Comparison of ENCODE assay signal across 19 cellular contexts in the genomic region with DNA sequence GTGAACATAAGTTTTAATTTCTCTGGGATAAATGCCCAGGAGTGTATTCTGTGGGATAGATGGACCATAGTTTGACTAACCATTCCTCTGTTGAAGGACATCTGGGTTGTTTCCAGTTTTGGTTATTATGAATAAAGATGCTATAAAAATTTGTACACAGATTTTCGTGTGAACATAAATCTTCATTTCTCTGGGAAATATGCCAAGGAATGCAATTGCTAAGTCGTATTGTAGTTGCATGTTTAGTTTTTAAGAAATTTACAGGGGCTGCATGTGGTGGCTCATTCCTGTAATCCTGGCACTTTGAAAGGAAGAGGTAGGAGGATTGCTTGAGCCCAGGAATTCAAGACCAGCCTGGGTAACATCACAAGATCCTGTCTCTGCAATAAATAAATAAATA. TPM values are rescaled to one million over a fixed set of nuclear protein-coding genes. Genes with fewer than 3 reads are reported as not detected.
DNase-seq lines count a peak whose midpoint lies in the region; ATAC-seq and TF ChIP-seq lines count a peak whose summit lies in the region.
"Had no signal": no experiment of that assay in that cellular context is flagged by ENCODE, and none has a peak within 500 bp of the region (broad histone marks: within the 10 kb centered on the region; RNA-seq: fewer than 3 reads in every experiment).

No MANE protein-coding gene starts in this region.

- no peak overlapping the region for H3K4me2 ChIP-seq in mesenchymal stem cell (ENCODE audit: low read length, poor library complexity, severe bottlenecking)

- no peak overlapping the region for H4K8ac ChIP-seq in mesenchymal stem cell (ENCODE audit: low read length)

- peak; percentile 18 for DNase-seq in AG20443 (ENCODE audit: low spot score)
- peak; percentile 32 for DNase-seq in LNCaP clone FGC (ENCODE audit: low read depth)
- peak; percentile 77 for DNase-seq in choroid plexus epithelial cell (ENCODE audit: low read depth)
- DNase-seq in mesenchymal stem cell: peak; percentile 62
- DNase-seq in C1 segment of cervical spinal cord (lab: John Stamatoyannopoulos, UW): no peak
- DNase-seq in central memory CD4-positive, alpha-beta T cell: no peak
- no peak for DNase-seq in stimulated activated CD4-positive, alpha-beta T cell treated with anti-CD3 and anti-CD28 coated beads, Interleukin-1b, Interleukin-23, amount 100 ng/mL, for 48 hours
- DNase-seq: activated CD4-positive, CD25-positive, alpha-beta regulatory T cell treated with anti-CD3 and anti-CD28 coated beads, Interleukin-2, amount 50 U/mL, for 72 hours; caudate nucleus; CD8-positive, alpha-beta T cell; DND-41; effector memory CD4-positive, alpha-beta T cell; KG1; left cardiac atrium; NCI-H1105 treated with DMSO at 0.1 percent for 48 hours; retina; stimulated activated naive CD4-positive, alpha-beta T cell treated with Interleukin-2 at 50 U/mL for 16 hours; upper lobe of left lung had no signal

- H3K9ac ChIP-seq in mesenchymal stem cell (ENCODE audit: low read length): no peak overlapping the region

- H2BK15ac ChIP-seq in mesenchymal stem cell (ENCODE audit: low read depth, poor library complexity, severe bottlenecking): no peak overlapping the region

- no peaks in the 10 kb centered on the region for H3K9me3 ChIP-seq in mesenchymal stem cell (ENCODE audit: control insufficient read depth, low read length)
- H3K9me3 ChIP-seq: upper lobe of left lung had no signal

- no peak overlapping the region for H3K27ac ChIP-seq in mesenchymal stem cell (ENCODE audit: low read length, poor library complexity, severe bottlenecking)
- H3K27ac ChIP-seq: upper lobe of left lung had no signal

- no peak overlapping the region for H2AK5ac ChIP-seq in mesenchymal stem cell (ENCODE audit: low read length, severe bottlenecking)

- TF ChIP-seq CTCF in LNCaP clone FGC (IDR thresholded peaks at IDR 0.05; ENCODE audit: control insufficient read depth, extremely low read depth, insufficient read depth): no peak
- TF ChIP-seq CTCF in choroid plexus epithelial cell (conservative IDR thresholded peaks at IDR 0.05; ENCODE audit: low read depth, low read length): no peak

- H2BK12ac ChIP-seq in mesenchymal stem cell (ENCODE audit: low read length in 2 of 2): no peak overlapping the region

- H2BK5ac ChIP-seq in mesenchymal stem cell (ENCODE audit: low read depth, low read length, poor library complexity, severe bottlenecking): no peak overlapping the region

- WGBS in mesenchymal stem cell: 39% methylated on average over 2 of the region's 2 CpGs

- H3K18ac ChIP-seq in mesenchymal stem cell (ENCODE audit: low read depth in 1 of 2, low read length in 2 of 2): no peak overlapping the region

- no peaks in the 10 kb centered on the region for H3K79me1 ChIP-seq in mesenchymal stem cell (replicated peaks; ENCODE audit: low read length, poor library complexity, severe bottlenecking)

- H3K27me3 ChIP-seq in mesenchymal stem cell (ENCODE audit: control insufficient read depth in 1 of 2, insufficient read depth in 1 of 2, low read length in 2 of 2): peaks cover 6% of the 10 kb centered on the region in 2 experiments
- H3K27me3 ChIP-seq: upper lobe of left lung had no signal

- H3K36me3 ChIP-seq in mesenchymal stem cell (ENCODE audit: control insufficient read depth in 1 of 2, insufficient read depth in 2 of 2, low read depth in 1 of 2, low read length in 2 of 2): no peaks in the 10 kb centered on the region
- H3K36me3 ChIP-seq: upper lobe of left lung had no signal

- no peak overlapping the region for H2AFZ ChIP-seq in mesenchymal stem cell (ENCODE audit: low read depth, low read length)

- H2BK120ac ChIP-seq in mesenchymal stem cell (ENCODE audit: low read depth, low read length): no peak overlapping the region

- no peak for ATAC-seq in activated CD4-positive, CD25-positive, alpha-beta regulatory T cell treated with anti-CD3 and anti-CD28 coated beads, Interleukin-2, amount 50 U/mL, for 24 hours
- ATAC-seq: CD8-positive, alpha-beta T cell; left cardiac atrium had no signal

- no peak overlapping the region for H3K4ac ChIP-seq in mesenchymal stem cell (ENCODE audit: low read depth in 1 of 2, low read length in 2 of 2)

- H3K4me1 ChIP-seq in mesenchymal stem cell (ENCODE audit: control insufficient read depth, insufficient read depth, low read depth, low read length): no peaks in the 10 kb centered on the region

- H4K91ac ChIP-seq in mesenchymal stem cell (ENCODE audit: low read length): no peak overlapping the region

- no peak overlapping the region for H3K14ac ChIP-seq in mesenchymal stem cell (ENCODE audit: low read length in 2 of 2)

- H3K4me3 ChIP-seq in LNCaP clone FGC (ENCODE audit: low read depth, low read length): no peak overlapping the region
- no peak overlapping the region for H3K4me3 ChIP-seq in choroid plexus epithelial cell (ENCODE audit: low read depth, low read length)
- no peak overlapping the region for H3K4me3 ChIP-seq in mesenchymal stem cell (ENCODE audit: insufficient read depth in 1 of 2, low read depth in 1 of 2, low read length in 2 of 2)
- H3K4me3 ChIP-seq: upper lobe of left lung had no signal

- no peak overlapping the region for H3K23ac ChIP-seq in mesenchymal stem cell (ENCODE audit: low read length in 2 of 2)

RNA-seq across cellular contexts. Expression of a gene that starts 6.9 kb away (rescaled TPM):
- polyA plus RNA-seq in mesenchymal stem cell (2013, experiment 1 of 2): 0.10 TPM
- 0.10 TPM for polyA plus RNA-seq in mesenchymal stem cell (2013, experiment 2 of 2)

RNA-seq across cellular contexts. Expression of a gene that starts 18.6 kb away (rescaled TPM):
- polyA plus RNA-seq in mesenchymal stem cell (2013, experiment 1 of 2): not detected
- not detected for polyA plus RNA-seq in mesenchymal stem cell (2013, experiment 2 of 2)

RNA-seq across cellular contexts. Expression of a gene that starts 24.5 kb away (rescaled TPM):
- polyA plus RNA-seq in mesenchymal stem cell (2013, experiment 1 of 2): 65.2 TPM
- 63.8 TPM for polyA plus RNA-seq in mesenchymal stem cell (2013, experiment 2 of 2)

RNA-seq across cellular contexts. Expression of a gene that starts 43.7 kb away (rescaled TPM):
- polyA plus RNA-seq in mesenchymal stem cell (2013, experiment 1 of 2): not detected
- polyA plus RNA-seq in mesenchymal stem cell (2013, experiment 2 of 2): under 0.01 TPM

Comparison
In these comparisons a context has a peak if more than half of its experiments do, and no peak if none do; other contexts are left out.
1. DNase-seq: peak in AG20443 (single experiment), LNCaP clone FGC (single experiment), choroid plexus epithelial cell (single experiment) and mesenchymal stem cell (single experiment); none in C1 segment of cervical spinal cord (0 of 14), central memory CD4-positive, alpha-beta T cell (single experiment) and stimulated activated CD4-positive, alpha-beta T cell treated with anti-CD3 and anti-CD28 coated beads, Interleukin-1b, Interleukin-23, amount 100 ng/mL, for 48 hours (single experiment).